Comparison of ENCODE assay signal across 8 cellular contexts in genomic region chr5:150448353-150448752, GRCh38. TPM values are rescaled to one million over a fixed set of nuclear protein-coding genes. Genes with fewer than 3 reads are reported as not detected.
DNase-seq lines count a peak whose midpoint lies in the region; ATAC-seq and TF ChIP-seq lines count a peak whose summit lies in the region.

No MANE protein-coding gene starts in this region.

- H3K36me3 Mint-ChIP-seq in activated T-cell treated with anti-CD3 and anti-CD28 coated beads, Interleukin-2, amount 50 U/mL, for 72 hours (ENCODE audit: insufficient read depth in 2 of 2) = peaks cover 29 to 46% of the 10 kb centered on the region in 2 donors

- DNase-seq in activated T-cell treated with anti-CD3 and anti-CD28 coated beads, Interleukin-2, amount 50 U/mL, for 72 hours = no peak
- no peak for DNase-seq in activated T-cell treated with anti-CD3 and anti-CD28 coated beads, Interleukin-2, amount 50 U/mL, for 48 hours
- no peak for DNase-seq in adipocyte (ENCODE audit: low read depth)
- DNase-seq in tibial nerve (ENCODE audit: low spot score in 2 of 2) = no peak
- DNase-seq in NCI-H2171 (lab: John Stamatoyannopoulos, UW) = no peak
- DNase-seq in NAMALWA (ENCODE audit: low spot score) = no peak

- H3K4me1 ChIP-seq in adipocyte (ENCODE audit: control insufficient read depth, insufficient read depth, low read length) = peaks cover 31% of the 10 kb centered on the region
- peaks cover 0 to 18% (median 11%) of the 10 kb centered on the region in 4 donors for H3K4me1 ChIP-seq in liver (ENCODE audit: control insufficient read depth in 4 of 4, insufficient read depth in 4 of 4, low read length in 3 of 4)
- peaks cover 0 to 39% (median 17%) of the 10 kb centered on the region in 4 donors for H3K4me1 ChIP-seq in tibial nerve

- peaks cover 47% of the 10 kb centered on the region for H3K36me3 ChIP-seq in adipocyte (ENCODE audit: control insufficient read depth, insufficient read depth, low read length, severe bottlenecking)
- peaks cover 17 to 47% (median 45%) of the 10 kb centered on the region in 4 donors for H3K36me3 ChIP-seq in liver (ENCODE audit: control insufficient read depth in 4 of 4, insufficient read depth in 3 of 4, low read depth in 1 of 4, low read length in 3 of 4)
- peaks cover 0 to 46% (median 30%) of the 10 kb centered on the region in 3 donors for H3K36me3 ChIP-seq in tibial nerve

- peaks cover 32% of the 10 kb centered on the region for H3K4me1 Mint-ChIP-seq in activated T-cell treated with anti-CD3 and anti-CD28 coated beads, Interleukin-2, amount 50 U/mL, for 72 hours (ENCODE audit: low read depth)

- no peaks in the 10 kb centered on the region for H3K27me3 Mint-ChIP-seq in activated T-cell treated with anti-CD3 and anti-CD28 coated beads, Interleukin-2, amount 50 U/mL, for 72 hours (ENCODE audit: low read depth)

- no peak for TF ChIP-seq POLR2A in tibial nerve (IDR thresholded peaks at IDR 0.05)

- H3K4me3 ChIP-seq in adipocyte (ENCODE audit: low read length) = peak overlapping the region; percentile 100
- H3K4me3 ChIP-seq in liver (ENCODE audit: low read depth in 1 of 3, low read length in 3 of 3) = peak overlapping the region; percentile 66 to 83 (median 68)
- H3K4me3 ChIP-seq in tibial nerve = peak overlapping the region; percentile 56 to 91 (median 65)

- peak overlapping the region; percentile 99 for H3K27ac Mint-ChIP-seq in activated T-cell treated with anti-CD3 and anti-CD28 coated beads, Interleukin-2, amount 50 U/mL, for 72 hours

- WGBS in liver = 29% methylated on average over 4 of the region's 4 CpGs
- 23 to 27% methylated on average over 4 of the region's 4 CpGs for WGBS in tibial nerve, 2 donors

- H3K9me3 ChIP-seq in adipocyte (ENCODE audit: control insufficient read depth, low read length) = no peaks in the 10 kb centered on the region
- no peaks in the 10 kb centered on the region for H3K9me3 ChIP-seq in liver (ENCODE audit: control insufficient read depth in 4 of 4, low read length in 3 of 4)
- H3K9me3 ChIP-seq in tibial nerve = no peaks in the 10 kb centered on the region

- no peaks in the 10 kb centered on the region for H3K9me3 Mint-ChIP-seq in activated T-cell treated with anti-CD3 and anti-CD28 coated beads, Interleukin-2, amount 50 U/mL, for 72 hours

- H3K9ac ChIP-seq in adipocyte (ENCODE audit: low read length) = peak overlapping the region; percentile 100
- peak overlapping the region; percentile 91 to 95 for H3K9ac ChIP-seq in liver (ENCODE audit: low read depth in 1 of 2, low read length in 2 of 2)

- H3K27me3 ChIP-seq in adipocyte (replicated peaks; ENCODE audit: control insufficient read depth, insufficient read depth, low read length) (no peaks in the 10 kb centered on the region), liver (ENCODE audit: control insufficient read depth in 4 of 4, insufficient read depth in 4 of 4, low read length in 3 of 4) (no peaks in the 10 kb centered on the region), tibial nerve (no peaks in the 10 kb centered on the region)

- H3K27ac ChIP-seq in liver (ENCODE audit: low read depth in 1 of 2, low read length in 2 of 2) (peak overlapping the region in 1 of 2 donors; percentile 95), tibial nerve (peak overlapping the region; percentile 90 to 95 (median 94))

- TF ChIP-seq EP300 in tibial nerve (IDR thresholded peaks at IDR 0.05) = no peak

- no peak for ATAC-seq in activated T-cell treated with anti-CD3 and anti-CD28 coated beads, Interleukin-2, amount 50 U/mL, for 72 hours (replicated peaks in 1 of 2)
- no peak for ATAC-seq in HG02798 (IDR thresholded peaks at IDR 0.05; ENCODE audit: poor library complexity, unreplicated experiment)

- TF ChIP-seq CTCF in liver (IDR thresholded peaks at IDR 0.05; ENCODE audit: low read depth, low read length, missing input control) = no peak
- no peak for TF ChIP-seq CTCF in tibial nerve (IDR thresholded peaks at IDR 0.05)

- no peak for TF ChIP-seq RAD21 in liver (IDR thresholded peaks at IDR 0.05)

- H3K4me3 Mint-ChIP-seq in activated T-cell treated with anti-CD3 and anti-CD28 coated beads, Interleukin-2, amount 50 U/mL, for 72 hours = peak overlapping the region; percentile 89 to 97

TF ChIP-seq in liver, 16 proteins besides CTCF, POLR2A, EP300 and RAD21:
- TF ChIP-seq RXRA (IDR thresholded peaks at IDR 0.05) (no peak), ATF3 (IDR thresholded peaks at IDR 0.05) (no peak), FOXA2 (IDR thresholded peaks at IDR 0.05) (no peak), REST (IDR thresholded peaks at IDR 0.05) (no peak), ZBTB33 (IDR thresholded peaks at IDR 0.05) (no peak), NR2F2 (IDR thresholded peaks at IDR 0.05) (no peak), HNF4G (IDR thresholded peaks at IDR 0.05) (no peak), HNF4A (conservative IDR thresholded peaks at IDR 0.05) (no peak), JUND (IDR thresholded peaks at IDR 0.05) (no peak), SP1 (IDR thresholded peaks at IDR 0.05) (no peak), MAX (IDR thresholded peaks at IDR 0.05) (no peak), GABPA (IDR thresholded peaks at IDR 0.05 in 1 of 2, conservative IDR thresholded peaks at IDR 0.05 in 1 of 2) (no peak), TAF1 (conservative IDR thresholded peaks at IDR 0.05) (no peak), FOXA1 (IDR thresholded peaks at IDR 0.05) (no peak)

RNA-seq across cellular contexts. Expression of gene RPS14, which starts 1.2 kb away (rescaled TPM):
- 1,000 to 10,000 TPM; 2,954 to 3,917 TPM for total RNA-seq in activated T-cell treated with anti-CD3 and anti-CD28 coated beads, Interleukin-2, amount 50 U/mL, for 72 hours
- total RNA-seq in liver (100 to 1,000 TPM; 822 to 948 TPM), tibial nerve (1,000 to 10,000 TPM; 2,328 to 3,623 (median 2,710) TPM)
- 100 to 1,000 TPM; 609 to 956 TPM for polyA plus RNA-seq in liver

RNA-seq across cellular contexts. Expression of gene CD74, which starts 35.6 kb away (rescaled TPM):
- total RNA-seq in activated T-cell treated with anti-CD3 and anti-CD28 coated beads, Interleukin-2, amount 50 U/mL, for 72 hours = 100 to 1,000 TPM; 363 to 455 TPM
- total RNA-seq in liver (100 to 1,000 TPM; 176 to 214 TPM), tibial nerve (1,000 to 10,000 TPM in 1 of 4 donors, 100 to 1,000 TPM in 3; 309 to 1,049 (median 557) TPM)
- 100 to 1,000 TPM; 299 to 327 TPM for polyA plus RNA-seq in liver

RNA-seq across cellular contexts. Expression of gene NDST1, which starts 59.6 kb away (rescaled TPM):
- 1 to 10 TPM; 3.4 to 3.5 TPM for total RNA-seq in activated T-cell treated with anti-CD3 and anti-CD28 coated beads, Interleukin-2, amount 50 U/mL, for 72 hours
- total RNA-seq in liver = 100 to 1,000 TPM in 1 of 2 donors, 10 to 100 TPM in 1; 39.5 to 103 TPM
- polyA plus RNA-seq in liver = 10 to 100 TPM; 10.3 to 38.5 TPM
- total RNA-seq in tibial nerve = 100 to 1,000 TPM in 2 of 4 donors, 10 to 100 TPM in 2; 53.2 to 137 (median 104) TPM

Comparison
In these comparisons a context has a peak if more than half of its experiments do, and no peak if none do; other contexts are left out.
1. RNA of gene NDST1, which starts 59.6 kb away (total RNA-seq): 53.2 to 137 TPM in tibial nerve and 39.5 to 103 TPM in liver; 3.4 to 3.5 TPM in activated T-cell treated with anti-CD3 and anti-CD28 coated beads, Interleukin-2, amount 50 U/mL, for 72 hours; every median in the first group is over 4 times any median in the second.
2. Peak in every context shown above with its lines, with median percentiles within 50 percentile points of each other: H3K4me3 ChIP-seq.